In genomic region chrX:43804021-43804420, GRCh38 we compare ENCODE assay signal across 7 cellular contexts.
"Had no signal": no experiment of that assay in that cellular context is flagged by ENCODE, and none has a peak within 500 bp of the region (broad histone marks: within the 10 kb centered on the region; RNA-seq: fewer than 3 reads in every experiment).

No MANE protein-coding gene starts in this region.

- H3K27ac Mint-ChIP-seq: HFFc6 had no signal

- H3K9me3 Mint-ChIP-seq: HFFc6 had no signal

- H3K4me3 ChIP-seq: GM23248, HAP-1, K562 had no signal

- DNase-seq: GM23248, GOT3, H7, HFFc6, IMR-90 had no signal

- H3K4me3 Mint-ChIP-seq: HFFc6 had no signal
